Comparison of ENCODE assay signal across 34 cellular contexts in the genomic region with DNA sequence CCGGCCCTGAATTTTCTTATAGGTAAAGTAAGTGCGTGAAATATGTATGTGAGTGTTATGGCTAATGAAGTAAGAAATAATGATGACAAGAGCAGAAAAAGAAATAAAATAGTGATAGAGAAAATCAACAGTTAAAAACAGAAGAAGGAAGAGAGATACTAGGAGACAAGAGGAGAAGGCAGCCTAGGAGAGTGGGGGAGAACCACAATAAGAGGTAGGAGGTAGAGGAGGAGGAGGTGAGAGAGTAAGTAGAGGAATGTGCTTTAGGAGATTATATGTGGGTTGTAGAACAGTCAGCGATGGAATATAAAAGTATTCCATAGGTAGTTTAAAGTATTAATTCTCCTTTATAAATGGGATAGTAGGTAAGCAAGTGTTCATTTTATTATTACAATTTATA.
"Had no signal": no experiment of that assay in that cellular context is flagged by ENCODE, and none has a peak within 500 bp of the region (broad histone marks: within the 10 kb centered on the region; RNA-seq: fewer than 3 reads in every experiment).

No MANE protein-coding gene starts in this region.

- DNase-seq: Karpas-422, Kasumi-1, KG1, MG63, MM.1S, MV-4-11, NCI-H1048, NCI-H1092, NCI-H1092 treated with DMSO at 0.1 percent for 48 hours, NCI-H1105, NCI-H1105 treated with DMSO at 0.1 percent for 48 hours, NCI-H1417, NCI-H1417 treated with DMSO at 0.1 percent for 48 hours, NCI-H1436, NCI-H1436 treated with DMSO at 0.1 percent for 48 hours, NCI-H146, NCI-H1694, NCI-H1694 treated with DMSO at 0.1 percent for 48 hours, NCI-H187, NCI-H187 treated with DMSO at 0.1 percent for 48 hours, NCI-H1930, NCI-H2029, NCI-H2029 treated with DMSO at 0.1 percent for 48 hours, NCI-H2081, NCI-H2081 treated with DMSO at 0.1 percent for 48 hours, NCI-H2107, NCI-H2171, NCI-H2171 treated with DMSO at 0.1 percent for 48 hours, NCI-H2227 treated with DMSO at 0.1 percent for 48 hours, NCI-H226, NCI-H345, NCI-H446, NCI-H446 treated with DMSO at 0.1 percent for 48 hours, NCI-H510A had no signal

- H3K9me3 ChIP-seq: MG63 had no signal
